In genomic region chr17:78805301-78805700, GRCh38 we compare ENCODE assay signal across 9 cellular contexts. TPM values are rescaled to one million over a fixed set of nuclear protein-coding genes. Genes with fewer than 3 reads are reported as not detected.
DNase-seq lines count a peak whose midpoint lies in the region; ATAC-seq and TF ChIP-seq lines count a peak whose summit lies in the region.
"Had no signal": no experiment of that assay in that cellular context is flagged by ENCODE, and none has a peak within 500 bp of the region (broad histone marks: within the 10 kb centered on the region; RNA-seq: fewer than 3 reads in every experiment).

No MANE protein-coding gene starts in this region.

- no peak overlapping the region for H3K27ac ChIP-seq in DND-41 (ENCODE audit: low read length)
- H3K27ac ChIP-seq in esophagus squamous epithelium, result peak overlapping the region in 3 of 4 donors; percentile 52 to 71 (median 68)
- no peak overlapping the region for H3K27ac ChIP-seq in foreskin keratinocyte

- no peaks in the 10 kb centered on the region for H3K9me3 ChIP-seq in DND-41 (ENCODE audit: insufficient read depth, low read length, severe bottlenecking)
- no peaks in the 10 kb centered on the region for H3K9me3 ChIP-seq in esophagus squamous epithelium

- H3K4me3 ChIP-seq in DND-41 (ENCODE audit: low read depth in 1 of 2, low read length in 2 of 2) (no peak overlapping the region), esophagus squamous epithelium (no peak overlapping the region)

- 69 to 85% methylated on average over 4 to 13 of the region's 14 CpGs for WGBS in esophagus squamous epithelium, 2 donors

- DNase-seq in DND-41 (no peak), esophagus squamous epithelium (lab: John Stamatoyannopoulos, UW) (no peak), NCI-H226 (no peak), NCI-H2029 treated with DMSO at 0.1 percent for 48 hours (lab: John Stamatoyannopoulos, UW) (no peak), foreskin keratinocyte (no peak)
- DNase-seq in activated CD8-positive, alpha-beta memory T cell treated with anti-CD3 and anti-CD28 coated beads, Interleukin-2, amount 50 U/mL, for 1 hour (ENCODE audit: extremely low read depth), result peak; percentile 49
- DNase-seq in stimulated activated CD4-positive, alpha-beta T cell treated with anti-CD3 and anti-CD28 coated beads, TNF-alpha, amount 100 ng/mL, for 1 hour (ENCODE audit: low read depth in 3 of 3, low spot score in 1 of 3), result peak; percentile 30 to 65 (median 37)
- DNase-seq: NCI-H1436 had no signal

- intact Hi-C loops in esophagus squamous epithelium (cut with DNase I), result no loop called here

- TF ChIP-seq POLR2A in esophagus squamous epithelium (IDR thresholded peaks at IDR 0.05), result no peak

- TF ChIP-seq CTCF in DND-41 (IDR thresholded peaks at IDR 0.05; ENCODE audit: borderline replicate concordance, extremely low read depth, low read length, poor library complexity, severe bottlenecking), result no peak
- no peak for TF ChIP-seq CTCF in esophagus squamous epithelium (IDR thresholded peaks at IDR 0.05)
- TF ChIP-seq CTCF in foreskin keratinocyte (conservative IDR thresholded peaks at IDR 0.05), result no peak

- ATAC-seq in DND-41 (ENCODE audit: insufficient read depth, low read depth) (peak; percentile 14; the same call in 1 of the 3 replicates), foreskin keratinocyte (no peak), GM19463 (IDR thresholded peaks at IDR 0.05; ENCODE audit: unreplicated experiment) (no peak)

- H3K9ac ChIP-seq in DND-41 (ENCODE audit: low read depth, low read length), result no peak overlapping the region

- peaks cover 11% of the 10 kb centered on the region for H4K20me1 ChIP-seq in DND-41 (ENCODE audit: insufficient read depth, low read length)

- H3K4me1 ChIP-seq in DND-41 (ENCODE audit: insufficient read depth, low read length), result no peaks in the 10 kb centered on the region
- H3K4me1 ChIP-seq in esophagus squamous epithelium, result peaks cover 5 to 55% (median 17%) of the 10 kb centered on the region in 3 donors
- peaks cover 6% of the 10 kb centered on the region for H3K4me1 ChIP-seq in foreskin keratinocyte

- no peaks in the 10 kb centered on the region for H3K79me2 ChIP-seq in DND-41 (ENCODE audit: insufficient read depth, low read length)

- H3K27me3 ChIP-seq in DND-41 (ENCODE audit: insufficient read depth, low read length, poor library complexity) (no peaks in the 10 kb centered on the region), esophagus squamous epithelium (no peaks in the 10 kb centered on the region), foreskin keratinocyte (no peaks in the 10 kb centered on the region)

- no peak overlapping the region for H2AFZ ChIP-seq in DND-41 (ENCODE audit: low read depth, low read length)

- H3K4me2 ChIP-seq in DND-41 (ENCODE audit: insufficient read depth, low read length), result no peak overlapping the region

- H3K36me3 ChIP-seq in DND-41 (ENCODE audit: insufficient read depth, low read length) (peaks cover 88% of the 10 kb centered on the region), esophagus squamous epithelium (peaks cover 16 to 98% (median 44%) of the 10 kb centered on the region in 3 donors)

RNA-seq across cellular contexts. Expression of gene CYTH1, which starts 23.2 kb away (rescaled TPM):
- total RNA-seq in esophagus squamous epithelium, result 10 to 100 TPM; 42.1 to 86.7 (median 67.5) TPM
- total RNA-seq in foreskin keratinocyte, result 23.4 and 27.4 TPM in 2 replicates
- polyA plus RNA-seq in foreskin keratinocyte, result 15.1 and 18.8 TPM in 2 replicates

RNA-seq across cellular contexts. Expression of gene USP36, which starts 35.3 kb away (rescaled TPM):
- total RNA-seq in esophagus squamous epithelium (10 to 100 TPM; 13.2 to 38.9 (median 22.4) TPM), foreskin keratinocyte (30.6 and 31.4 TPM in 2 replicates)
- 16.2 and 18.9 TPM in 2 replicates for polyA plus RNA-seq in foreskin keratinocyte

Comparison
In these comparisons a context has a peak if more than half of its experiments do, and no peak if none do; other contexts are left out.
1. DNase-seq: peak in activated CD8-positive, alpha-beta memory T cell treated with anti-CD3 and anti-CD28 coated beads, Interleukin-2, amount 50 U/mL, for 1 hour (single experiment) and stimulated activated CD4-positive, alpha-beta T cell treated with anti-CD3 and anti-CD28 coated beads, TNF-alpha, amount 100 ng/mL, for 1 hour (3 of 3); none in DND-41 (single experiment), esophagus squamous epithelium (single experiment), NCI-H226 (single experiment), NCI-H2029 treated with DMSO at 0.1 percent for 48 hours (single experiment) and foreskin keratinocyte (0 of 2).
2. H3K27ac ChIP-seq: peak in esophagus squamous epithelium (3 of 4); none in DND-41 (single experiment) and foreskin keratinocyte (single experiment).